In the genomic region with DNA sequence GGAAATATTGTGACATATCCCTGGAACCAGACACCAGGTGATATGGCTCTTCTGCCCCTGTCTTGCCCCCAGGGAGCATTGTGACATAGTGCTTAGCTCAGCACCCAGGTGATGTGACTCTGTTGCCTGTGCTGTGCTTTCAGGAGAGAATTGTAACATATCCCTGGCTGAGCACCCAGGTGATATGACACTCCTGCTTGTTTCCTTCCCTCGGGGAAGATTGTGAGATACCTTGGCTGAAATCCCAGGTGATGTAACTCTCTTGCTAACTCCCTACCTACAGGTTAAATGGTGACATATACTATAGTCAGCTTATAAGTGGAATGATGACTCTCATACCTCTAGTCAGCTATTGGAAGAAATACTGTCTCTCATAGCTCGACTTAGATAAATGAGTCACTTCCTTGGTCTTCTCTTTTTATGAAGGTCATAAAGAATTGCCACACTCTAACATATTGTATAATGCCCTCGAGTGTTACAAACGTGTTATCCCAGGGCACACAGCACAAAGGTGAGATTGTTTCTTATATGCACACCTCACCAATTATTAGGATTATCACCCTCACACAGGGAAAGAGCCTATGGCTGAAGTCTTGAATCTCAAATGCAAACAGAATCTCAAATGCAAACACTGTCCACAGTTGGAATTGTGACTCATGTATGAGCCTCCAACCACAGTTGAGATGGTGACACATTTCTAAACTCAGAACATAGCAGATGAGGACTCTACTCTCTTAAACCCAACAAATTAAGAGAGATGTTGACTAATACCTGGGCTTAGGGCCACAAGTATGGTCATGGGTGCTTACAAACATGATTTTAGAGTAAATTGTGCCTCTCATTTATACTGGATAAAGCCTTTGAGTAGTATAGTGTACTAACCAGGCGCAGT, we compare ENCODE assay signal across 11 cellular contexts. TPM values are rescaled to one million over a fixed set of nuclear protein-coding genes. Genes with fewer than 3 reads are reported as not detected.
DNase-seq lines count a peak whose midpoint lies in the region; TF ChIP-seq lines count a peak whose summit lies in the region.
"Had no signal": no experiment of that assay in that cellular context is flagged by ENCODE, and none has a peak within 500 bp of the region (broad histone marks: within the 10 kb centered on the region; RNA-seq: fewer than 3 reads in every experiment).

No MANE protein-coding gene starts in this region.

- peaks cover 35% of the 10 kb centered on the region for H3K36me3 Mint-ChIP-seq in activated naive CD4-positive, alpha-beta T cell treated with anti-CD3 and anti-CD28 coated beads, Interleukin-2, amount 50 U/mL, for 24 hours
- peaks cover 56% of the 10 kb centered on the region for H3K36me3 Mint-ChIP-seq in endothelial cell (ENCODE audit: low read depth, unreplicated experiment)

- intact Hi-C loops in adrenal gland (cut with DNase I) = no loop called here

- peak overlapping the region; percentile 52 for H3K27ac Mint-ChIP-seq in activated naive CD4-positive, alpha-beta T cell treated with anti-CD3 and anti-CD28 coated beads, Interleukin-2, amount 50 U/mL, for 24 hours
- no peak overlapping the region for H3K27ac Mint-ChIP-seq in endothelial cell (ENCODE audit: unreplicated experiment)

- WGBS in adrenal gland, 4 donors = 44 to 75% (median 62%) methylated on average over 5 of the region's 5 CpGs

- H3K4me3 Mint-ChIP-seq in activated naive CD4-positive, alpha-beta T cell treated with anti-CD3 and anti-CD28 coated beads, Interleukin-2, amount 50 U/mL, for 24 hours = no peak overlapping the region
- H3K4me3 Mint-ChIP-seq in endothelial cell (ENCODE audit: unreplicated experiment) = no peak overlapping the region
- H3K4me3 Mint-ChIP-seq: CD4-positive, CD25-positive, alpha-beta regulatory T cell had no signal

- DNase-seq in activated naive CD4-positive, alpha-beta T cell treated with Interleukin-2 at 50 U/mL for 16 hours = no peak
- DNase-seq in SW 1271 (lab: John Stamatoyannopoulos, UW) (peak; percentile 24 to 80), fibroblast of pulmonary artery (ENCODE audit: low read depth) (peak; percentile 56), adrenal gland (no peak), endothelial cell (ENCODE audit: low spot score) (no peak), substantia nigra (lab: John Stamatoyannopoulos, UW) (no peak)
- no peak for DNase-seq in stimulated activated naive CD4-positive, alpha-beta T cell (lab: John Stamatoyannopoulos, UW)
- DNase-seq: OCI-M1; stimulated activated CD4-positive, alpha-beta T cell treated with anti-CD3 and anti-CD28 coated beads, Interleukin-15, amount 100 ng/mL, for 24 hours had no signal

- H3K4me3 ChIP-seq in fibroblast of pulmonary artery (replicated peaks; ENCODE audit: low read depth, low read length) = no peak overlapping the region
- no peak overlapping the region for H3K4me3 ChIP-seq in adrenal gland

- TF ChIP-seq POLR2A in adrenal gland (IDR thresholded peaks at IDR 0.05) = no peak

- TF ChIP-seq CTCF in fibroblast of pulmonary artery (IDR thresholded peaks at IDR 0.05; ENCODE audit: low read length, missing control alignments) (no peak), adrenal gland (IDR thresholded peaks at IDR 0.05) (no peak), endothelial cell (IDR thresholded peaks at IDR 0.05; ENCODE audit: unreplicated experiment) (no peak)

- H3K4me1 Mint-ChIP-seq in activated naive CD4-positive, alpha-beta T cell treated with anti-CD3 and anti-CD28 coated beads, Interleukin-2, amount 50 U/mL, for 24 hours = peaks cover 6% of the 10 kb centered on the region
- H3K4me1 Mint-ChIP-seq in endothelial cell (ENCODE audit: unreplicated experiment) = no peaks in the 10 kb centered on the region

- H3K9me3 Mint-ChIP-seq in activated naive CD4-positive, alpha-beta T cell treated with anti-CD3 and anti-CD28 coated beads, Interleukin-2, amount 50 U/mL, for 24 hours = no peaks in the 10 kb centered on the region
- no peaks in the 10 kb centered on the region for H3K9me3 Mint-ChIP-seq in endothelial cell (ENCODE audit: unreplicated experiment)

- no peaks in the 10 kb centered on the region for H3K27me3 Mint-ChIP-seq in activated naive CD4-positive, alpha-beta T cell treated with anti-CD3 and anti-CD28 coated beads, Interleukin-2, amount 50 U/mL, for 24 hours
- H3K27me3 Mint-ChIP-seq in endothelial cell (ENCODE audit: unreplicated experiment) = no peaks in the 10 kb centered on the region
- H3K27me3 Mint-ChIP-seq: CD4-positive, CD25-positive, alpha-beta regulatory T cell had no signal

- no peaks in the 10 kb centered on the region for H3K9me3 ChIP-seq in adrenal gland (replicated peaks in 1 of 3)

- H3K27ac ChIP-seq in adrenal gland (peak overlapping the region in 1 of 5 donors; percentile 66), substantia nigra (ENCODE audit: low read depth, low read length, poor library complexity, severe bottlenecking) (no peak overlapping the region)

- H3K4me1 ChIP-seq in adrenal gland (replicated peaks in 1 of 2) = peaks cover 5% of the 10 kb centered on the region in 2 donors

- no peaks in the 10 kb centered on the region for H3K27me3 ChIP-seq in adrenal gland

- H3K36me3 ChIP-seq in adrenal gland (replicated peaks in 1 of 2) = peaks cover 0 to 72% of the 10 kb centered on the region in 2 donors

RNA-seq across cellular contexts. Expression of a gene that starts 32.7 kb away (rescaled TPM):
- total RNA-seq in adrenal gland (10 to 100 TPM in 7 of 8 donors, 1 to 10 TPM in 1; 7.2 to 21.3 (median 16.5) TPM), endothelial cell (ENCODE audit: unreplicated experiment) (32.3 TPM)
- 10 to 100 TPM in 1 of 3 donors, 1 to 10 TPM in 2; 3.9 to 16.3 (median 5.9) TPM for polyA plus RNA-seq in adrenal gland

Comparison
In these comparisons a context has a peak if more than half of its experiments do, and no peak if none do; other contexts are left out.
1. DNase-seq: peak in SW 1271 (2 of 2) and fibroblast of pulmonary artery (single experiment); none in activated naive CD4-positive, alpha-beta T cell treated with Interleukin-2 at 50 U/mL for 16 hours (single experiment), adrenal gland (0 of 7), endothelial cell (single experiment), substantia nigra (0 of 49) and stimulated activated naive CD4-positive, alpha-beta T cell (0 of 6).